Comparison of ENCODE assay signal across 1 cellular context in genomic region chr1:183198463-183198862, GRCh38.
TF ChIP-seq lines count a peak whose summit lies in the region.

No MANE protein-coding gene starts in this region.

TF ChIP-seq in SK-N-SH treated with all-trans-retinoic acid at 6 μM for 48 hours, 23 proteins besides CTCF, POLR2A, EP300 and RAD21 (continued from another document):
- TF ChIP-seq, protein P1, sequence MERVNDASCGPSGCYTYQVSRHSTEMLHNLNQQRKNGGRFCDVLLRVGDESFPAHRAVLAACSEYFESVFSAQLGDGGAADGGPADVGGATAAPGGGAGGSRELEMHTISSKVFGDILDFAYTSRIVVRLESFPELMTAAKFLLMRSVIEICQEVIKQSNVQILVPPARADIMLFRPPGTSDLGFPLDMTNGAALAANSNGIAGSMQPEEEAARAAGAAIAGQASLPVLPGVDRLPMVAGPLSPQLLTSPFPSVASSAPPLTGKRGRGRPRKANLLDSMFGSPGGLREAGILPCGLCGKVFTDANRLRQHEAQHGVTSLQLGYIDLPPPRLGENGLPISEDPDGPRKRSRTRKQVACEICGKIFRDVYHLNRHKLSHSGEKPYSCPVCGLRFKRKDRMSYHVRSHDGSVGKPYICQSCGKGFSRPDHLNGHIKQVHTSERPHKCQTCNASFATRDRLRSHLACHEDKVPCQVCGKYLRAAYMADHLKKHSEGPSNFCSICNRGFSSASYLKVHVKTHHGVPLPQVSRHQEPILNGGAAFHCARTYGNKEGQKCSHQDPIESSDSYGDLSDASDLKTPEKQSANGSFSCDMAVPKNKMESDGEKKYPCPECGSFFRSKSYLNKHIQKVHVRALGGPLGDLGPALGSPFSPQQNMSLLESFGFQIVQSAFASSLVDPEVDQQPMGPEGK (CRISPR knock-in tag; IDR thresholded peaks at IDR 0.05; ENCODE audit: borderline replicate concordance): no peak
- TF ChIP-seq ZFP3 (CRISPR knock-in tag; IDR thresholded peaks at IDR 0.05) (no peak), TCF4 (CRISPR knock-in tag; IDR thresholded peaks at IDR 0.05; ENCODE audit: borderline replicate concordance) (no peak)
